In the genomic region with DNA sequence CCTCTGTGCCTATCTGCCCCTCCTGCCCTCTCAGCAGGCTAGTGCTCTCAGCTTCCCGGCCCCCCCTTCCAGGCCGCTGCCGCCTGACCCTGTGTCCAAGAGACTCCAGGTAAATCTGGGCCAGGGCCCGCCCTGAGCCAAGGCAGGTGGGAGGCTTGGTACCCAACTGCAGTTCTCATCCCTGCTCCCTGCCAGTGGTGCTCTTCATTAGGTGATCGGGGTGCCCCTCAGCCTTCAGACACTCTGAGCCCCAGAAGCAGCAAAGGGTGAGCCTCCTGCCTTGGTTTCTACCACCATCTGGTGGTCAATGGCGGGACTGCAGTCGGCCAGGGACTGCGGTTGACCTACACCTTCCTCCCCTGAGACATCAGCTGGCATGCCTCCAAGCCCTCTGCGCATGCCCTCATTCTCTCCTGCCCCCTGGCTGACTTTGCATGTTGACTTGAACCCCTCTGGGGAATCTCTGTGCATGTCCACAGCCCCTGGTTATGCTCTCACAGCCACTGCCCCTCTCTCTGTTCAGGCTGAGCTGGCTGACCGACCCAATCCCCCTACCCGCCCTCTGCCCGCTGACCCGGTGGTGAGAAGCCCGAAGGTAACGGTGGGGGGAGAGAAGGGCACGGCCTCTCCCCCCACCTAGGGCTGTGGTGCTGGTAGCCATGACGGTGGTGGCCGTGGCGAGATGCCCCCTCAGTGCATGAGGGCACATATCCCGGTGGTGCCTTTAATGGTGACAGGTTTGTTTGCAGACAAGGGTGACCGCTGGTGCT, we compare ENCODE assay signal across 9 cellular contexts. TPM values are rescaled to one million over a fixed set of nuclear protein-coding genes. Genes with fewer than 3 reads are reported as not detected.
DNase-seq lines count a peak whose midpoint lies in the region; ATAC-seq and TF ChIP-seq lines count a peak whose summit lies in the region.
"Had no signal": no experiment of that assay in that cellular context is flagged by ENCODE, and none has a peak within 500 bp of the region (broad histone marks: within the 10 kb centered on the region; RNA-seq: fewer than 3 reads in every experiment).

No MANE protein-coding gene starts in this region.

- in situ Hi-C loops in HAP-1 (cut with MboI; ENCODE audit: low sequenced_read_pairs) = loop anchor here (5.0 kb wide), 1 partner anchor 64 kb away; no protein-coding TSS in a partner anchor

- peak; percentile 99 for TF ChIP-seq CTCF in Calu3 (IDR thresholded peaks at IDR 0.05; ENCODE audit: unreplicated experiment)
- peak; percentile 97 to 100 (median 99) for TF ChIP-seq CTCF in heart right ventricle (IDR thresholded peaks at IDR 0.05)

- no TSS peak for BruUV-seq in Calu3 (replicated peaks; lab: Mats Ljungman, UMichigan)

- intact Hi-C loops in Calu3 (cut with micrococcal nuclease; ENCODE audit: unreplicated experiment) (loop anchor here (5.0 to 10.0 kb wide), 3 partner anchors 89 to 387 kb away; a partner anchor contains a TSS), heart right ventricle (cut with DNase I) (loop anchor here in 5 of 10 donors (1.0 to 10.0 kb wide), 5 partner anchors 16 to 89 kb away; a partner anchor contains a TSS)

- H3K4me1 Mint-ChIP-seq in Calu3 (ENCODE audit: low read depth, unreplicated experiment) = peaks cover 30% of the 10 kb centered on the region
- peaks cover 27% of the 10 kb centered on the region for H3K4me1 Mint-ChIP-seq in activated naive CD8-positive, alpha-beta T cell (ENCODE audit: low read depth)

- no peaks in the 10 kb centered on the region for H3K9me3 Mint-ChIP-seq in Calu3 (ENCODE audit: low read depth, unreplicated experiment)
- no peaks in the 10 kb centered on the region for H3K9me3 Mint-ChIP-seq in activated naive CD8-positive, alpha-beta T cell (ENCODE audit: low read depth)

- H3K9me3 ChIP-seq in HAP-1 (no peaks in the 10 kb centered on the region), heart right ventricle (no peaks in the 10 kb centered on the region)

- H3K27ac ChIP-seq in heart right ventricle = no peak overlapping the region
- H3K27ac ChIP-seq in rectal smooth muscle tissue (ENCODE audit: low read depth, low read length) = no peak overlapping the region

- H3K9ac ChIP-seq in rectal smooth muscle tissue (ENCODE audit: low read length) = no peak overlapping the region

- DNase-seq in Calu3 (peak; percentile 96), HAP-1 (ENCODE audit: low spot score in 2 of 2) (peak; percentile 80 to 98), NCI-H146 treated with DMSO at 0.1 percent for 48 hours (lab: John Stamatoyannopoulos, UW; ENCODE audit: unreplicated experiment) (peak; percentile 42), T follicular helper cell (ENCODE audit: low read depth) (peak; percentile 89), heart right ventricle (peak; percentile 90 to 92)

- peaks cover 42% of the 10 kb centered on the region for H3K36me3 Mint-ChIP-seq in Calu3 (ENCODE audit: insufficient read depth, unreplicated experiment)
- H3K36me3 Mint-ChIP-seq in activated naive CD8-positive, alpha-beta T cell = no peaks in the 10 kb centered on the region

- no peaks in the 10 kb centered on the region for H3K27me3 ChIP-seq in HAP-1 (ENCODE audit: low read depth)
- no peaks in the 10 kb centered on the region for H3K27me3 ChIP-seq in heart right ventricle
- H3K27me3 ChIP-seq in rectal smooth muscle tissue (ENCODE audit: control insufficient read depth, insufficient read depth, low read length) = no peaks in the 10 kb centered on the region

- H3K4me3 ChIP-seq in HAP-1 = no peak overlapping the region
- peak overlapping the region in 1 of 10 donors; percentile 12 for H3K4me3 ChIP-seq in heart right ventricle
- peak overlapping the region; percentile 47 for H3K4me3 ChIP-seq in rectal smooth muscle tissue (ENCODE audit: low read length)

- peaks cover 11% of the 10 kb centered on the region for H3K4me1 ChIP-seq in HAP-1
- peaks cover 16 to 49% (median 33%) of the 10 kb centered on the region in 9 donors for H3K4me1 ChIP-seq in heart right ventricle
- peaks cover 9% of the 10 kb centered on the region for H3K4me1 ChIP-seq in rectal smooth muscle tissue (ENCODE audit: control insufficient read depth, insufficient read depth, low read length)

- H3K27ac Mint-ChIP-seq in Calu3 (ENCODE audit: unreplicated experiment) = no peak overlapping the region
- no peak overlapping the region for H3K27ac Mint-ChIP-seq in activated naive CD8-positive, alpha-beta T cell

- H3K36me3 ChIP-seq in HAP-1 (replicated peaks) = peaks cover 36% of the 10 kb centered on the region
- H3K36me3 ChIP-seq in heart right ventricle = peaks cover 0 to 55% (median 29%) of the 10 kb centered on the region in 9 donors
- peaks cover 10% of the 10 kb centered on the region for H3K36me3 ChIP-seq in rectal smooth muscle tissue (ENCODE audit: control insufficient read depth, insufficient read depth, low read length)

- ATAC-seq in heart right ventricle (peak; percentile 31 to 77 (median 70)), HG02571 (IDR thresholded peaks at IDR 0.05; ENCODE audit: unreplicated experiment) (no peak)

- no peak overlapping the region for H3K4me3 Mint-ChIP-seq in Calu3 (ENCODE audit: low read depth, unreplicated experiment)
- peak overlapping the region; percentile 57 for H3K4me3 Mint-ChIP-seq in activated naive CD8-positive, alpha-beta T cell

- CTCF ChIA-PET in Calu3 (lab: Charles Lee) = interaction anchor here (0.6 to 1.9 kb wide), 16 partner anchors 10 to 183 kb away, joined by 3 to 11 read pairs (median 4); a partner anchor contains a TSS

- no peaks in the 10 kb centered on the region for H3K27me3 Mint-ChIP-seq in Calu3 (ENCODE audit: unreplicated experiment)
- no peaks in the 10 kb centered on the region for H3K27me3 Mint-ChIP-seq in activated naive CD8-positive, alpha-beta T cell

- 29 to 34% methylated on average over 21 of the region's 21 CpGs for WGBS in heart right ventricle, 2 donors

RNA-seq across cellular contexts. Expression of a gene that starts 2.0 kb away (rescaled TPM):
- total RNA-seq in Calu3 (2022) (12.6 and 13.9 TPM in 2 replicates), heart right ventricle (1 to 10 TPM in 8 of 10 donors, under 1 TPM in 2; 0.49 to 2.8 (median 1.8) TPM)
- 1 to 10 TPM; 4.2 to 5.4 TPM for polyA plus RNA-seq in heart right ventricle

RNA-seq across cellular contexts. Expression of a gene that starts 10.4 kb away (rescaled TPM):
- total RNA-seq in Calu3 (2022) (99.1 and 103 TPM in 2 replicates), heart right ventricle (100 to 1,000 TPM in 1 of 10 donors, 10 to 100 TPM in 9; 46.7 to 146 (median 58.5) TPM)
- 100 to 1,000 TPM; 144 to 305 TPM for polyA plus RNA-seq in heart right ventricle

RNA-seq across cellular contexts. Expression of a gene that starts 17.1 kb away (rescaled TPM):
- total RNA-seq in Calu3 (2022) = 1.7 and 3.4 TPM in 2 replicates
- total RNA-seq in heart right ventricle = 1 to 10 TPM in 1 of 10 donors, under 1 TPM in 8, not detected in 1; 0.23 to 1.9 (median 0.46) TPM
- 1 to 10 TPM in 1 of 2 donors, under 1 TPM in 1; 0.95 to 1.8 TPM for polyA plus RNA-seq in heart right ventricle

RNA-seq across cellular contexts. Expression of a gene that starts 27.9 kb away (rescaled TPM):
- total RNA-seq in Calu3 (2022) (0.17 TPM in 1 of 2 replicates, not detected in the other), heart right ventricle (not detected)
- under 1 TPM in 1 of 2 donors, not detected in 1; 0.29 TPM for polyA plus RNA-seq in heart right ventricle
- total RNA-seq: activated CD8-positive, alpha-beta memory T cell treated with anti-CD3 and anti-CD28 coated beads for 36 hours had no signal

RNA-seq across cellular contexts. Expression of a gene that starts 28.0 kb away (rescaled TPM):
- 1.4 and 1.5 TPM in 2 replicates for total RNA-seq in Calu3 (2022)
- total RNA-seq in heart right ventricle = under 1 TPM in 9 of 10 donors, not detected in 1; 0.15 to 0.67 (median 0.30) TPM
- 1 to 10 TPM in 1 of 2 donors, under 1 TPM in 1; 0.38 to 1.8 TPM for polyA plus RNA-seq in heart right ventricle

Comparison
In these comparisons a context has a peak if more than half of its experiments do, and no peak if none do; other contexts are left out.
1. DNase-seq: peak in every context shown above with its lines; median percentile 96 in Calu3; 91 in heart right ventricle; 89 in HAP-1; 89 in T follicular helper cell; 42 in NCI-H146 treated with DMSO at 0.1 percent for 48 hours.